9 cellular contexts compared by ENCODE assay signal in genomic region chr3:187802928-187803259, GRCh38. TPM values are rescaled to one million over a fixed set of nuclear protein-coding genes. Genes with fewer than 3 reads are reported as not detected.
DNase-seq lines count a peak whose midpoint lies in the region; ATAC-seq and TF ChIP-seq lines count a peak whose summit lies in the region.
"Had no signal": no experiment of that assay in that cellular context is flagged by ENCODE, and none has a peak within 500 bp of the region (broad histone marks: within the 10 kb centered on the region; RNA-seq: fewer than 3 reads in every experiment).

No MANE protein-coding gene starts in this region.

- no peak overlapping the region for H3K27ac ChIP-seq in neural progenitor cell
- H3K27ac ChIP-seq: left lung had no signal

- no peak overlapping the region for H3K27ac Mint-ChIP-seq in WTC11
- no peak overlapping the region for H3K27ac Mint-ChIP-seq in neural progenitor cell

- H3F3A ChIP-seq in neural progenitor cell (ENCODE audit: low read depth) = no peaks in the 10 kb centered on the region

- no peaks in the 10 kb centered on the region for H3K27me3 ChIP-seq in neural progenitor cell
- H3K27me3 ChIP-seq: left lung had no signal

- peaks cover 4% of the 10 kb centered on the region for H3K4me1 ChIP-seq in neural progenitor cell

- H3K27me3 Mint-ChIP-seq in WTC11 (ENCODE audit: low read depth) (no peaks in the 10 kb centered on the region; the same call in 1 of the 2 replicates), neural progenitor cell (ENCODE audit: insufficient read depth, low read depth) (peaks cover 2% of the 10 kb centered on the region)

- no peak overlapping the region for H3K9ac ChIP-seq in neural progenitor cell

- TF ChIP-seq CTCF in WTC11 (IDR thresholded peaks at IDR 0.05) (no peak), neural progenitor cell (IDR thresholded peaks at IDR 0.05) (no peak)

- CTCF ChIA-PET in WTC11 (lab: Charles Lee) = no interaction called here

- H2AFZ ChIP-seq in neural progenitor cell (replicated peaks) = no peak overlapping the region

- H3K9me3 Mint-ChIP-seq in WTC11 (peaks cover 20% of the 10 kb centered on the region), neural progenitor cell (peaks cover 4% of the 10 kb centered on the region)

- peaks cover 22% of the 10 kb centered on the region for H3K4me1 Mint-ChIP-seq in WTC11
- peaks cover 3% of the 10 kb centered on the region for H3K4me1 Mint-ChIP-seq in neural progenitor cell

- no peaks in the 10 kb centered on the region for H4K20me1 ChIP-seq in neural progenitor cell (ENCODE audit: low read depth)

- no peaks in the 10 kb centered on the region for H3K79me2 ChIP-seq in neural progenitor cell (ENCODE audit: low read depth)

- H3K36me3 ChIP-seq in neural progenitor cell = no peaks in the 10 kb centered on the region
- H3K36me3 ChIP-seq: left lung had no signal

- POLR2A ChIA-PET in WTC11 (lab: Charles Lee) = no interaction called here

- H3K4me3 ChIP-seq in neural progenitor cell = no peak overlapping the region
- H3K4me3 ChIP-seq: left lung had no signal

- H3K9me3 ChIP-seq in neural progenitor cell (ENCODE audit: low read depth) = no peaks in the 10 kb centered on the region

- no peak overlapping the region for H3K4me2 ChIP-seq in neural progenitor cell

- no peak overlapping the region for H3K4me3 Mint-ChIP-seq in WTC11
- no peak overlapping the region for H3K4me3 Mint-ChIP-seq in neural progenitor cell

- H3K36me3 Mint-ChIP-seq in WTC11 = peaks cover 5% of the 10 kb centered on the region
- no peaks in the 10 kb centered on the region for H3K36me3 Mint-ChIP-seq in neural progenitor cell

- ATAC-seq in GM18861 (IDR thresholded peaks at IDR 0.05; ENCODE audit: unreplicated experiment) (peak; percentile 89), HG02763 (IDR thresholded peaks at IDR 0.05; ENCODE audit: unreplicated experiment) (peak; percentile 82), WTC11 (no peak)
- peak; percentile 67 to 69 for ATAC-seq in activated CD4-positive, CD25-positive, alpha-beta regulatory T cell treated with anti-CD3 and anti-CD28 coated beads, Interleukin-2, amount 50 U/mL, for 24 hours
- ATAC-seq: left lung had no signal

- peak; percentile 68 to 74 for DNase-seq in stimulated activated CD4-positive, alpha-beta T cell treated with anti-CD3 and anti-CD28 coated beads, Interleukin-15, amount 100 ng/mL, for 48 hours (ENCODE audit: low read depth in 2 of 2)
- DNase-seq in hippocampal formation (lab: John Stamatoyannopoulos, UW) (no peak), GDM1 (lab: John Stamatoyannopoulos, UW) (no peak), WTC11 (ENCODE audit: low spot score) (no peak), neural progenitor cell (ENCODE audit: low spot score) (no peak)
- DNase-seq: left lung had no signal

TF ChIP-seq in WTC11, 78 proteins besides CTCF, POLR2A, EP300 and RAD21:
- TF ChIP-seq ZNF232 (CRISPR knock-in tag; IDR thresholded peaks at IDR 0.05) = no peak
- TF ChIP-seq USF1 (CRISPR knock-in tag; IDR thresholded peaks at IDR 0.05) = no peak
- no peak for TF ChIP-seq MAX (CRISPR knock-in tag; IDR thresholded peaks at IDR 0.05)
TF ChIP-seq in WTC11: peak in this region for 0.

RNA-seq across cellular contexts. Expression of gene BCL6, which starts 57.6 kb away (rescaled TPM):
- 10.2 to 11.8 TPM (median 11.2 TPM) in 3 replicates for total RNA-seq in WTC11 (2021)
- 14.2 and 20.3 TPM in 2 replicates for total RNA-seq in neural progenitor cell (ENCODE audit: low replicate concordance)

Comparison
In these comparisons a context has a peak if more than half of its experiments do, and no peak if none do; other contexts are left out.
1. DNase-seq: peak in stimulated activated CD4-positive, alpha-beta T cell treated with anti-CD3 and anti-CD28 coated beads, Interleukin-15, amount 100 ng/mL, for 48 hours (2 of 2); none in hippocampal formation (0 of 2), GDM1 (single experiment), WTC11 (single experiment) and neural progenitor cell (single experiment).